Comparison of ENCODE assay signal across 10 cellular contexts in the genomic region with DNA sequence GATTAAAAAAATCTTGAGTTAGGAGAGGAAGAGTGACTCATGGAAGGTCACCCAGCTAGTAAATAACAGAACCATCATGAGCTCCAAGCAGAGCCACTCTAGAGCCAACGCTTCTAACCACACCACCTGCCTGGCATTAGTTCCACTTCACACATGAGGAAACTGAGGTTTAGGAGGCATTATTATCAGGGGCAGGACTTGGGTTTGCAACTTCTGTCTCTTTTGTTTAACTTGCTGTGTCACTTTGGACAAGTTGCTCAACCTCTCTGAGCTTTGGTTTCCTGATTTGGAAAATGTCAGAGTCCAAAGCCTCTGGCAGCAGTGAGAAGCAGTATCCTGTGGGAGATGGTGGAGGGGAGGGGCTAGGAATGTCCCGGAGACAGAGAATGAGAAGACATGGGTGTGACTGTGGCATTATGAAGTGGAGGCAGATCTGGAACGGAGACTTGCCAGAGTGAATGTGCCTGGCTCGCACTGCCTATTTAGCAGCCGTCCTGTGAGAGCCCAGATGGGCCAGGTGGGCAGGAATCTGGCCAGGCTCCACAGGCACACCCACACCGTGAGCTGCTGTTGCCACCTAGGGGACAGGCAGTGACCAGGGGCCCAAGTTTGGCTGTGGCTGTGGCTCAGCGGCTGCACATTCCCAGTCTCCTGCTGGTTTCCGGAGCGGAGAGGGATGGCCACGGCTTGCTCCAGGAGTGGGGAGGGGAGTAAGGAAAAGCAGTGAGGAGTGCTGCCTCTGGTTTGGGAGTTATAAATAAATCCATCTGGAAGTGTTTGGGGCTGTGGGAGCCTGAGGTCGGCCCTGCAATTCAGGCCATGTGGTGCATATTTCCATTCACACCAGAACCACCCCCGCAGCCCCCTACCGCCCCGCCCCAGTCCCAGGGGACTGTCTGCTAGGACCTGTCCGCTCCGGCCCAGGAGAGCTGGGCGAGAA.
DNase-seq lines count a peak whose midpoint lies in the region; ATAC-seq and TF ChIP-seq lines count a peak whose summit lies in the region.
"Had no signal": no experiment of that assay in that cellular context is flagged by ENCODE, and none has a peak within 500 bp of the region (broad histone marks: within the 10 kb centered on the region; RNA-seq: fewer than 3 reads in every experiment).

No MANE protein-coding gene starts in this region.

- H3K27ac ChIP-seq in 22Rv1 (no peak overlapping the region), right lobe of liver (no peak overlapping the region)

- peak overlapping the region; percentile 84 for H3K27ac Mint-ChIP-seq in chondrocyte (ENCODE audit: unreplicated experiment)
- no peak overlapping the region for H3K27ac Mint-ChIP-seq in T-helper 2 cell treated with Interferon-gamma antibody and Interleukin-4, amounts not matched to agents 5 μg/mL and 100 μg/mL, for 36 hours
- H3K27ac Mint-ChIP-seq: CD4-positive, alpha-beta T cell had no signal

- TF ChIP-seq POLR2A in right lobe of liver (IDR thresholded peaks at IDR 0.05), result no peak

- H3K36me3 Mint-ChIP-seq in chondrocyte (ENCODE audit: low read depth), result no peaks in the 10 kb centered on the region
- no peaks in the 10 kb centered on the region for H3K36me3 Mint-ChIP-seq in T-helper 2 cell treated with Interferon-gamma antibody and Interleukin-4, amounts not matched to agents 5 μg/mL and 100 μg/mL, for 36 hours (ENCODE audit: low read depth)

- no peaks in the 10 kb centered on the region for H3K9me3 ChIP-seq in right lobe of liver

- intact Hi-C loops in right lobe of liver (cut with DNase I), result no loop called here

- H3K27me3 ChIP-seq in right lobe of liver, result no peaks in the 10 kb centered on the region

- peak; percentile 26; the same call in 1 of the 2 replicates for TF ChIP-seq CTCF in 22Rv1 (IDR thresholded peaks at IDR 0.05)
- peak; percentile 71 for TF ChIP-seq CTCF in chondrocyte (IDR thresholded peaks at IDR 0.05)
- peak in 2 of 4 donors; percentile 12 to 14 for TF ChIP-seq CTCF in right lobe of liver (IDR thresholded peaks at IDR 0.05)

- H3K4me1 Mint-ChIP-seq in chondrocyte (ENCODE audit: low read depth), result peaks cover 40% of the 10 kb centered on the region
- peaks cover 4% of the 10 kb centered on the region for H3K4me1 Mint-ChIP-seq in T-helper 2 cell treated with Interferon-gamma antibody and Interleukin-4, amounts not matched to agents 5 μg/mL and 100 μg/mL, for 36 hours (ENCODE audit: low read depth)

- no peaks in the 10 kb centered on the region for H3K4me1 ChIP-seq in right lobe of liver

- WGBS in right lobe of liver (ENCODE audit: insufficient coverage, low coverage, low lambda C conversion rate, missing lambda C conversion rate), result 66% methylated on average over 5 of the region's 17 CpGs

- no peaks in the 10 kb centered on the region for H3K9me3 Mint-ChIP-seq in chondrocyte (ENCODE audit: low read depth)
- no peaks in the 10 kb centered on the region for H3K9me3 Mint-ChIP-seq in T-helper 2 cell treated with Interferon-gamma antibody and Interleukin-4, amounts not matched to agents 5 μg/mL and 100 μg/mL, for 36 hours
- H3K9me3 Mint-ChIP-seq: CD4-positive, alpha-beta T cell had no signal

- peak; percentile 12 for DNase-seq in HK-2 (ENCODE audit: unreplicated experiment)
- DNase-seq in chondrocyte (ENCODE audit: low spot score), result no peak
- peak in 1 of 3 donors; percentile 46 for DNase-seq in right lobe of liver
- DNase-seq in T-helper 9 cell, result no peak
- no peak for DNase-seq in T-helper 2 cell treated with Interferon-gamma antibody and Interleukin-4, amounts not matched to agents 5 μg/mL and 100 μg/mL, for 36 hours (ENCODE audit: low spot score)
- no peak for DNase-seq in T-helper 1 cell
- DNase-seq: activated CD4-positive, alpha-beta T cell treated with anti-CD3 and anti-CD28 coated beads, Interleukin-2, amount 50 U/mL, for 1 hour; CD4-positive, alpha-beta T cell had no signal

- no peaks in the 10 kb centered on the region for H3K27me3 Mint-ChIP-seq in chondrocyte (ENCODE audit: low read depth)
- peaks cover 6% of the 10 kb centered on the region for H3K27me3 Mint-ChIP-seq in T-helper 2 cell treated with Interferon-gamma antibody and Interleukin-4, amounts not matched to agents 5 μg/mL and 100 μg/mL, for 36 hours (ENCODE audit: low read depth)
- H3K27me3 Mint-ChIP-seq: CD4-positive, alpha-beta T cell had no signal

- ATAC-seq in right lobe of liver (peak; percentile 38 to 88 (median 59)), GM19023 (IDR thresholded peaks at IDR 0.05; ENCODE audit: unreplicated experiment) (no peak)

- peak overlapping the region; percentile 47 for H3K4me3 Mint-ChIP-seq in chondrocyte (ENCODE audit: unreplicated experiment)
- H3K4me3 Mint-ChIP-seq in T-helper 2 cell treated with Interferon-gamma antibody and Interleukin-4, amounts not matched to agents 5 μg/mL and 100 μg/mL, for 36 hours, result no peak overlapping the region
- H3K4me3 Mint-ChIP-seq: CD4-positive, alpha-beta T cell had no signal

- H3K4me3 ChIP-seq in right lobe of liver, result no peak overlapping the region

- no peaks in the 10 kb centered on the region for H3K36me3 ChIP-seq in right lobe of liver
